ENCODE assay signal across 8 cellular contexts in the genomic region with DNA sequence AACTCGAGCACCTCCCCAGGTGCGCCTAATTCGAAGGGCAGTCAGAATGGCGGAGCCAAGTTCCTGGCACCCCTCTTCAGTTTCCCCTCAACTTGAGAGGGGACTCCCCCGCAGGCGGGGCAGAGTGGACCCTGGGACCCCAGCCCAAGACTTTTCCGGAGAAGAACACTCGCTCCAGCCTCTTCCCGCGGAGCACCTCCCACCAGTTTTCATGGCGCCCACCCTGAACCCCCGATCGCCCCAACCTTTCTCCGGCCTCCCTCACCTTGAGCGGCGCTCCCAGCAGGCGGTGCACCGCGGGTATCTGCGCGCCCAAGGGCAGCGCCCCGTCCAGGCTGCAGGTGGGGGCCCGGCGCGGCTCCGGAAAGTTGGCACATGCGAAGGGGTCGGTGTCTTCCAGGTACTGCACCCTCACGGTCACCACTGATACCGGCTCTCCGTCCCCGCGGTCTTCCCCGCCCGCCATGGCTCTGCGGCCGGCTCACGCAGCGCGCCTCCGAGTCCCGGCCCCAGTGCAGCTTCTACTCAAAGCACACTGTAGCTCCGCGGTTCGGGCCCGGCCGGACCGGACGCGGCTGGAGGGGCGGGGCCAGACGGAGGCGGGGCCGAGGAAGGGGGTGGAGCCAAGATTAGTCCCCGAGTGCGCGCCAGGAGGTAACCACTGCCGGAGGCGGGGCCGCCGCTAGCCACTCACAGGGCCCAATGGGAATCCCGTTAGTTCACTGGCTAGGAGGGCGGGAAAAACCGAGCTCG.
A peak's percentile ranks its signal among the peaks of the same experiment; 100 is the strongest.
DNase-seq lines count a peak whose midpoint lies in the region; ATAC-seq lines count a peak whose summit lies in the region.

A gene (minus strand): TSS at position 537 of the 753 bp plus-strand sequence. CDS start 71 bp downstream, at position 466.

- peaks cover 4% of the 10 kb centered on the region for H3K36me3 ChIP-seq in BLaER1

- H3K9ac ChIP-seq in BLaER1, result peak within 1 kb of the TSS; percentile 84

- DNase-seq in NCI-H526 treated with DMSO at 0.1 percent for 48 hours (lab: John Stamatoyannopoulos, UW), result peak; percentile 65
- peak; percentile 99 for DNase-seq in activated CD4-positive, alpha-beta T cell treated with anti-CD3 and anti-CD28 coated beads for 48 hours
- DNase-seq in stimulated activated CD4-positive, alpha-beta T cell treated with anti-CD3 and anti-CD28 coated beads, Interleukin-1b, Interleukin-23, amount 100 ng/mL, for 24 hours (ENCODE audit: low read depth in 4 of 4, low spot score in 1 of 4), result peak; percentile 89 to 99 (median 96)

- peak within 1 kb of the TSS; percentile 92 for H3K4me3 ChIP-seq in BLaER1

- peak within 1 kb of the TSS; percentile 100 for H3K4me2 ChIP-seq in BLaER1

- H3K27me3 ChIP-seq in BLaER1 (peaks cover 28% of the 10 kb centered on the region), layer of hippocampus (ENCODE audit: control insufficient read depth, insufficient read depth, low read length) (no peaks in the 10 kb centered on the region)

- H3K27ac ChIP-seq in BLaER1, result peak within 1 kb of the TSS; percentile 84
- peak within 1 kb of the TSS; percentile 65 for H3K27ac ChIP-seq in cingulate gyrus (ENCODE audit: low read depth, low read length)
- peak within 1 kb of the TSS; percentile 80 for H3K27ac ChIP-seq in layer of hippocampus (ENCODE audit: low read depth, low read length)

- peaks cover 77% of the 10 kb centered on the region for H3K4me1 ChIP-seq in BLaER1

- ATAC-seq in GM19328 (IDR thresholded peaks at IDR 0.05; ENCODE audit: unreplicated experiment) (peak; percentile 44), HG03469 (IDR thresholded peaks at IDR 0.05; ENCODE audit: unreplicated experiment) (peak; percentile 31)

- peaks cover 42% of the 10 kb centered on the region for H4K20me1 ChIP-seq in BLaER1

- H3K9me3 ChIP-seq in BLaER1, result no peaks in the 10 kb centered on the region

Comparison
In these comparisons a context has a peak if more than half of its experiments do, and no peak if none do; other contexts are left out.
1. Peak in every context shown above with its lines: DNase-seq, ATAC-seq, H3K4me3 ChIP-seq and H3K27ac ChIP-seq.